In genomic region chr5:82327961-82328360, GRCh38 we compare ENCODE assay signal across 15 cellular contexts. TPM values are rescaled to one million over a fixed set of nuclear protein-coding genes. Genes with fewer than 3 reads are reported as not detected.
DNase-seq lines count a peak whose midpoint lies in the region; ATAC-seq and TF ChIP-seq lines count a peak whose summit lies in the region.
"Had no signal": no experiment of that assay in that cellular context is flagged by ENCODE, and none has a peak within 500 bp of the region (broad histone marks: within the 10 kb centered on the region; RNA-seq: fewer than 3 reads in every experiment).

No MANE protein-coding gene starts in this region.

- H3K4me3 ChIP-seq in ascending aorta: no peak overlapping the region
- H3K4me3 ChIP-seq: BLaER1 treated with 17β-estradiol and CSF1 and Interleukin-3, amounts not matched to agents 10 nM and 100 nM; SJSA1 had no signal

- in situ Hi-C loops in GM13976 (cut with MboI; ENCODE audit: low sequenced_read_pairs, unreplicated experiment): no loop called here

- H3K36me3 ChIP-seq in ascending aorta: no peaks in the 10 kb centered on the region
- H3K36me3 ChIP-seq: BLaER1 treated with 17β-estradiol and CSF1 and Interleukin-3, amounts not matched to agents 10 nM and 100 nM; SJSA1 had no signal

- H3K4me1 ChIP-seq in ascending aorta: peaks cover 9 to 34% of the 10 kb centered on the region in 2 donors
- H3K4me1 ChIP-seq: BLaER1 treated with 17β-estradiol and CSF1 and Interleukin-3, amounts not matched to agents 10 nM and 100 nM; SJSA1 had no signal

- peak; percentile 59 for DNase-seq in AG08395 (ENCODE audit: low spot score)
- no peak for DNase-seq in ascending aorta (ENCODE audit: low spot score in 2 of 2)
- peak; percentile 84 for DNase-seq in fibroblast of peridontal ligament (ENCODE audit: extremely low read depth)
- DNase-seq in renal cortical epithelial cell (ENCODE audit: low read depth): peak; percentile 18
- DNase-seq in NCI-H524 (lab: John Stamatoyannopoulos, UW): no peak
- DNase-seq in GM13976 (ENCODE audit: low spot score): no peak
- DNase-seq: DMS79 treated with DMSO at 0.1 percent for 48 hours, KBM-7, NCI-H1436, NCI-H2029 had no signal

- peak overlapping the region; percentile 44 to 63 for H3K27ac ChIP-seq in ascending aorta
- H3K27ac ChIP-seq: 22Rv1; BLaER1 treated with 17β-estradiol and CSF1 and Interleukin-3, amounts not matched to agents 10 nM and 100 nM; SJSA1 had no signal

- no peaks in the 10 kb centered on the region for H3K27me3 ChIP-seq in ascending aorta
- H3K27me3 ChIP-seq: BLaER1 treated with 17β-estradiol and CSF1 and Interleukin-3, amounts not matched to agents 10 nM and 100 nM; SJSA1 had no signal

- ATAC-seq in GM21717 (IDR thresholded peaks at IDR 0.05; ENCODE audit: unreplicated experiment) (no peak), GM19351 (IDR thresholded peaks at IDR 0.05; ENCODE audit: unreplicated experiment) (no peak)

- H3K9me3 ChIP-seq in ascending aorta: no peaks in the 10 kb centered on the region
- H3K9me3 ChIP-seq: SJSA1 had no signal

- no peak for TF ChIP-seq CTCF in ascending aorta (IDR thresholded peaks at IDR 0.05)
- TF ChIP-seq CTCF in GM13976 (IDR thresholded peaks at IDR 0.05; ENCODE audit: borderline replicate concordance, control extremely low read depth, extremely low read depth, insufficient read depth, missing control alignments): no peak

- intact Hi-C loops in ascending aorta (cut with DNase I): no loop called here

RNA-seq across cellular contexts. Expression of gene RPS23, which starts 49.8 kb away (rescaled TPM):
- 1,118 TPM for total RNA-seq in ascending aorta
- total RNA-seq in renal cortical epithelial cell: 1,931 and 2,383 TPM in 2 replicates

Comparison
In these comparisons a context has a peak if more than half of its experiments do, and no peak if none do; other contexts are left out.
1. DNase-seq: peak in AG08395 (single experiment), fibroblast of peridontal ligament (single experiment) and renal cortical epithelial cell (single experiment); none in ascending aorta (0 of 2), NCI-H524 (0 of 2) and GM13976 (single experiment).